ENCODE assay signal across 8 cellular contexts in the genomic region with DNA sequence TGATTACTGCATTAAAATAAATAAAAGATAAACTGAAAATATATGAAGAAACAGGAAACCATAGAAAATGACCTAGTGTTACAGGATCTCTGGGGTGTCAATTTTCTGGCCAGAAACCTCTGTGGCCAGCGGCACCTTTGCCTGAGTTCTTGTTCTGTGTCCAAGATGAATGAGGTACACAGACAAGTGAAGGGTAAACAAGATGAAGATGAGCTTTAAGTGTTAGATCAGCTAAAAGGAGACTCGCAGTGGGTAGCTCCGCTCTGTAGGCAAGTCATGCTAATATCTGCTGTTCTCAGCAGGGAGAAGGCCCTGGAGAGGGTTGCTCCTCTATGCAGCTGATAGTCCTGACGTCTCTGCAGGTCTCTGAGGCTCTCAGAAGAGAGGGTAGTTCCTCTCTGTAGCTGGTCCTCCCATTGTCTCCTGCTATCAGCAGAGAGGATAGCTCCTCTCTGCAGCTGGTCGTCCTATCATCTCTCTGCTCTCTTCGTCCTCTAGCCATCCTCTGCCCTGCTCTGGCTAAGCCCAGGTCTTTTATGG. TPM values are rescaled to one million over a fixed set of nuclear protein-coding genes. Genes with fewer than 3 reads are reported as not detected.
A peak's percentile ranks its signal among the peaks of the same experiment; 100 is the strongest.
DNase-seq lines count a peak whose midpoint lies in the region; ATAC-seq and TF ChIP-seq lines count a peak whose summit lies in the region.

No MANE protein-coding gene starts in this region.

- H3K9me3 ChIP-seq in Loucy (ENCODE audit: insufficient read depth, low read depth, low read length), result no peaks in the 10 kb centered on the region

- peak overlapping the region; percentile 23 for H3K27ac Mint-ChIP-seq in osteocyte (ENCODE audit: unreplicated experiment)

- no peak overlapping the region for H3K9ac ChIP-seq in Loucy (ENCODE audit: low read depth, low read length, poor library complexity, severe bottlenecking)

- no peaks in the 10 kb centered on the region for H4K20me1 ChIP-seq in Loucy (ENCODE audit: insufficient read depth, low read length, poor library complexity, severe bottlenecking)

- peaks cover 6% of the 10 kb centered on the region for H3K4me1 ChIP-seq in Loucy (ENCODE audit: insufficient read depth, low read length, poor library complexity, severe bottlenecking)

- peak overlapping the region; percentile 57 for H3K4me2 ChIP-seq in Loucy (ENCODE audit: low read depth, low read length, poor library complexity, severe bottlenecking)

- H3K27me3 Mint-ChIP-seq in osteocyte (ENCODE audit: unreplicated experiment), result no peaks in the 10 kb centered on the region

- H3K27me3 ChIP-seq in Loucy (ENCODE audit: insufficient read depth, low read length, poor library complexity, severe bottlenecking), result no peaks in the 10 kb centered on the region
- H3K27me3 ChIP-seq in dorsolateral prefrontal cortex, result peaks cover 0 to 2% (median 0%) of the 10 kb centered on the region in 45 donors

- H3K9me3 Mint-ChIP-seq in osteocyte (ENCODE audit: unreplicated experiment), result no peaks in the 10 kb centered on the region

- H3K4me3 Mint-ChIP-seq in osteocyte (ENCODE audit: unreplicated experiment), result peak overlapping the region; percentile 71

- peaks cover 4% of the 10 kb centered on the region; the same call in 1 of the 2 replicates for H3K36me3 ChIP-seq in Loucy (ENCODE audit: insufficient read depth, low read length)

- H3K79me2 ChIP-seq in Loucy (ENCODE audit: insufficient read depth, low read length), result no peaks in the 10 kb centered on the region

- ATAC-seq in GM21825 (IDR thresholded peaks at IDR 0.05; ENCODE audit: unreplicated experiment) (no peak), HG03196 (IDR thresholded peaks at IDR 0.05; ENCODE audit: unreplicated experiment) (no peak)

- no peaks in the 10 kb centered on the region for H3F3A ChIP-seq in Loucy (ENCODE audit: low read depth)

- TF ChIP-seq CTCF in GM12864 (IDR thresholded peaks at IDR 0.05; ENCODE audit: low read depth, low read length, missing control alignments), result no peak
- TF ChIP-seq CTCF in Loucy (conservative IDR thresholded peaks at IDR 0.05; ENCODE audit: low read length), result no peak
- no peak for TF ChIP-seq CTCF in dorsolateral prefrontal cortex (IDR thresholded peaks at IDR 0.05 in 54 of 56, conservative IDR thresholded peaks at IDR 0.05 in 2 of 56; ENCODE audit: low read depth in 1 of 56, partially characterized antibody in 56 of 56)
- TF ChIP-seq CTCF in osteocyte (IDR thresholded peaks at IDR 0.05), result no peak

- H3K4me1 Mint-ChIP-seq in osteocyte (ENCODE audit: unreplicated experiment), result peaks cover 13% of the 10 kb centered on the region

- intact Hi-C loops in dorsolateral prefrontal cortex (cut with DNase I), result no loop called here

- H2AFZ ChIP-seq in Loucy (ENCODE audit: low read length), result no peak overlapping the region; the same call in 1 of the 2 replicates

- H3K4me3 ChIP-seq in GM12864 (ENCODE audit: low read depth, low read length) (peak overlapping the region; percentile 80), Loucy (ENCODE audit: low read length, poor library complexity, severe bottlenecking) (no peak overlapping the region), dorsolateral prefrontal cortex (peak overlapping the region in 58 of 59 donors; percentile 38 to 81 (median 71))

- peak overlapping the region in 10 of 59 donors; percentile 16 to 70 (median 50) for H3K27ac ChIP-seq in dorsolateral prefrontal cortex

- H3K36me3 Mint-ChIP-seq in osteocyte (ENCODE audit: unreplicated experiment), result no peaks in the 10 kb centered on the region

- DNase-seq in GM12864 (ENCODE audit: low read depth) (no peak), dorsolateral prefrontal cortex (no peak), osteocyte (ENCODE audit: extremely low spot score, unreplicated experiment) (no peak), kidney tubule cell (ENCODE audit: low spot score) (no peak), NCI-H774 (lab: John Stamatoyannopoulos, UW) (no peak)

- H3K9me2 ChIP-seq in Loucy (replicated peaks; ENCODE audit: low read depth, low read length), result no peaks in the 10 kb centered on the region

RNA-seq across cellular contexts. Expression of a gene that starts 35.9 kb away (rescaled TPM):
- total RNA-seq in dorsolateral prefrontal cortex (10 to 100 TPM in 115 of 120 experiments, 1 to 10 TPM in 5; 8.8 to 17.7 (median 12.6) TPM), osteocyte (13.5 and 13.8 TPM in 2 replicates)

RNA-seq across cellular contexts. Expression of a gene that starts 36.3 kb away (rescaled TPM):
- total RNA-seq in dorsolateral prefrontal cortex, result 1 to 10 TPM in 67 of 120 experiments, under 1 TPM in 43, not detected in 10; 0.29 to 4.3 (median 1.2) TPM
- 3.5 and 5.0 TPM in 2 replicates for total RNA-seq in osteocyte

RNA-seq across cellular contexts. Expression of a gene that starts 51.7 kb away (rescaled TPM):
- 10 to 100 TPM in 113 of 120 experiments, 1 to 10 TPM in 7; 8.8 to 61.4 (median 18.1) TPM for total RNA-seq in dorsolateral prefrontal cortex
- 8.9 and 12.8 TPM in 2 replicates for total RNA-seq in osteocyte
